Comparison of ENCODE assay signal across 38 cellular contexts in the genomic region with DNA sequence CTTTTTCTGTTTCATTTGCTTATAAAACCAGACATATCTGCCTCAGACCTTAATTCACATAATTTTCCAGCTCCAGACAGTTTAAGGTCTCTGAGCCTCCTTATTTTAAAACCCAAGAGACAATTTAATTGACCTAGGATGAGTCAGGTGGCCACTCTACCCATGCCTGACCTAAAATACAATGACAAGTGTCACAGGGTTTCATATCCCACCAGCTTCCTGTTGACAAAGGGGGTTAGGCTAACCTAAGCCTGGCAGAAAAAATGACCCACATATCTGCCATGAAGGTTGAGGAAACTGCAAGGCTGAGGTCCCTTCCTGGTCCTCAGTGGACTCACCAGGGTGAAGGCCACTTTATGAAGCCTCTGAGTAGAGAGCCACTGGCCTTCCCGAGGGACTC. TPM values are rescaled to one million over a fixed set of nuclear protein-coding genes. Genes with fewer than 3 reads are reported as not detected.
"Had no signal": no experiment of that assay in that cellular context is flagged by ENCODE, and none has a peak within 500 bp of the region (broad histone marks: within the 10 kb centered on the region; RNA-seq: fewer than 3 reads in every experiment).

No MANE protein-coding gene starts in this region.

- DNase-seq: activated CD4-positive, alpha-beta memory T cell treated with anti-CD3 and anti-CD28 coated beads for 36 hours; activated CD4-positive, alpha-beta T cell treated with anti-CD3 and anti-CD28 coated beads, Interleukin-2, amount 10 ng/mL, durations not matched to agents 24 days and 14 days; activated CD4-positive, CD25-positive, alpha-beta regulatory T cell treated with anti-CD3 and anti-CD28 coated beads, Interleukin-2, amount 50 U/mL, for 72 hours; activated CD8-positive, alpha-beta memory T cell treated with anti-CD3 and anti-CD28 coated beads, Interleukin-2, amount 50 U/mL, for 4 hours; activated gamma-delta T cell treated with Interleukin-2 at 50 U/mL for 16 hours; activated T-cell treated with anti-CD3 and anti-CD28 coated beads, Interleukin-2, amount 50 U/mL, for 24 hours; brain microvascular endothelial cell; dorsolateral prefrontal cortex; effector memory CD4-positive, alpha-beta T cell; erythroblast; islet precursor cell; left cardiac atrium; left ventricle myocardium superior; naive B cell; nephron progenitor cell; stimulated activated CD4-positive, alpha-beta T cell treated with anti-CD3 and anti-CD28 coated beads, Interleukin-1b, Interleukin-23, amount 100 ng/mL, for 48 hours; stimulated activated CD4-positive, alpha-beta T cell treated with anti-CD3 and anti-CD28 coated beads, Interleukin-4, amount 100 ng/mL, for 4 hours; stimulated activated CD8-positive, alpha-beta memory T cell treated with anti-CD3 and anti-CD28 coated beads, Interleukin-4, amount 100 ng/mL, for 48 hours; stimulated activated naive B cell treated with anti-CD40 and anti-IgM and Interleukin-4, amounts not matched to agents 10 μg/mL and 1 μg/mL and 100 μg/mL, for 72 hours; stomach; T-helper 2 cell had no signal

- H3K4me1 Mint-ChIP-seq: naive B cell; stimulated activated naive B cell treated with anti-CD40 and anti-IgM and Interleukin-4, amounts not matched to agents 10 μg/mL and 1 μg/mL and 100 μg/mL, for 72 hours had no signal

- H3K36me3 Mint-ChIP-seq: activated CD4-positive, alpha-beta memory T cell treated with anti-CD3 and anti-CD28 coated beads for 36 hours; activated naive CD4-positive, alpha-beta T cell treated with anti-CD3 and anti-CD28 coated beads, Interleukin-2, amount 50 U/mL, for 72 hours; naive B cell; stimulated activated naive B cell treated with anti-CD40 and anti-IgM and Interleukin-4, amounts not matched to agents 10 μg/mL and 1 μg/mL and 100 μg/mL, for 72 hours had no signal

- H3K27ac Mint-ChIP-seq: activated CD4-positive, alpha-beta memory T cell treated with anti-CD3 and anti-CD28 coated beads for 36 hours; activated CD4-positive, alpha-beta T cell treated with anti-CD3 and anti-CD28 coated beads, Interleukin-2, amount 10 ng/mL, durations not matched to agents 24 days and 14 days; activated T-cell treated with anti-CD3 and anti-CD28 coated beads, Interleukin-2, amount 50 U/mL, for 24 hours; naive B cell; nephron progenitor cell; progenitor cell of endocrine pancreas; stimulated activated naive B cell treated with anti-CD40 and anti-IgM and Interleukin-4, amounts not matched to agents 10 μg/mL and 1 μg/mL and 100 μg/mL, for 72 hours had no signal

- H3K4me3 Mint-ChIP-seq: activated CD4-positive, alpha-beta memory T cell treated with anti-CD3 and anti-CD28 coated beads for 36 hours; activated CD4-positive, alpha-beta T cell treated with anti-CD3 and anti-CD28 coated beads, Interleukin-2, amount 10 ng/mL, durations not matched to agents 24 days and 14 days; activated T-cell treated with anti-CD3 and anti-CD28 coated beads, Interleukin-2, amount 50 U/mL, for 24 hours; naive B cell; nephron progenitor cell; stimulated activated naive B cell treated with anti-CD40 and anti-IgM and Interleukin-4, amounts not matched to agents 10 μg/mL and 1 μg/mL and 100 μg/mL, for 72 hours had no signal

- H3K9me3 Mint-ChIP-seq: activated CD4-positive, alpha-beta memory T cell treated with anti-CD3 and anti-CD28 coated beads for 36 hours; activated CD4-positive, alpha-beta T cell treated with anti-CD3 and anti-CD28 coated beads, Interleukin-2, amount 10 ng/mL, durations not matched to agents 24 days and 14 days; activated naive CD4-positive, alpha-beta T cell treated with anti-CD3 and anti-CD28 coated beads, Interleukin-2, amount 50 U/mL, for 72 hours; activated T-cell treated with anti-CD3 and anti-CD28 coated beads, Interleukin-2, amount 50 U/mL, for 24 hours; naive B cell; nephron progenitor cell; stimulated activated naive B cell treated with anti-CD40 and anti-IgM and Interleukin-4, amounts not matched to agents 10 μg/mL and 1 μg/mL and 100 μg/mL, for 72 hours had no signal

- H3K27me3 Mint-ChIP-seq: activated T-cell treated with anti-CD3 and anti-CD28 coated beads, Interleukin-2, amount 50 U/mL, for 24 hours had no signal

- ATAC-seq: activated naive CD4-positive, alpha-beta T cell treated with anti-CD3 and anti-CD28 coated beads, Interleukin-2, amount 50 U/mL, for 72 hours; gastroesophageal sphincter; left cardiac atrium; left ventricle myocardium superior; stimulated activated naive B cell treated with anti-CD40 and anti-IgM and Interleukin-4, amounts not matched to agents 10 μg/mL and 1 μg/mL and 100 μg/mL, for 72 hours had no signal

RNA-seq across cellular contexts. Expression of a gene that starts 52.3 kb away (rescaled TPM):
- total RNA-seq: activated CD4-positive, alpha-beta memory T cell treated with anti-CD3 and anti-CD28 coated beads for 36 hours; activated CD4-positive, alpha-beta T cell treated with anti-CD3 and anti-CD28 coated beads, Interleukin-2, amount 10 ng/mL, durations not matched to agents 24 days and 14 days; activated CD8-positive, alpha-beta memory T cell treated with anti-CD3 and anti-CD28 coated beads for 36 hours; activated naive CD4-positive, alpha-beta T cell treated with anti-CD3 and anti-CD28 coated beads, Interleukin-2, amount 50 U/mL, for 72 hours; astrocyte; cardiac septum; cerebellum; fibroblast of lung; fibroblast of villous mesenchyme; gastroesophageal sphincter; hepatocyte; left cardiac atrium; left ventricle myocardium superior; lung microvascular endothelial cell; osteocyte; progenitor cell of endocrine pancreas; renal cortical epithelial cell; smooth muscle cell; stomach; temporal lobe; tibial nerve; urinary bladder had no signal
